In the genomic region with DNA sequence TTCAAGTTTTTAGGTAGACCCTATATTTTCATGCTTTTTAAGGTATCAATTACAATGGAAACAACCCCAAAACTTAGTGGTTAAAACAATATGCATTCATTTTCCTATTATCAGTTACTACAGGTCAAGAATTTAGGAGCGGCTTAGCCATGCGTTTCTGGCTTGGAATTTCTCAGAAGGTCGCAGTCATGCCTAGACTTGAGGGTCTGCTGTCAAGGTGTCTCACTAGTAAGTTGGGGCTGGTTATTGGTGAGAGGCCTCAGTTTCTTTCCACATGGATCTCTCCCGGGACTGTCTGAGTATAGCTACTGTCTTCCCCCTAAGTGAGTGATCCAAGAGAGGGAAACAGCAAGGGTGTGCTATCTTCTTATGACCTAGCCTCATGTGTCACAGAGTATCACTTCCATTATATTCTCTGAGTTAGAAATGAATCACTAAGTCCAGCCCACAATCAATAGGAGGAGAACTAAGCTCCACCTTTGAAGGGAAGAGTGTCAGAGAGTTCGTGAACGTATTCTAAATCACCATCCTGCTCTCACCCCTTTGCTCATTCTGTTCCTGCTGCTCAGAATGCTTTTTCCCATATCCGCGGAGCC, we compare ENCODE assay signal across 20 cellular contexts.
DNase-seq lines count a peak whose midpoint lies in the region; ATAC-seq, FAIRE-seq and TF ChIP-seq lines count a peak whose summit lies in the region.
"Had no signal": no experiment of that assay in that cellular context is flagged by ENCODE, and none has a peak within 500 bp of the region (broad histone marks: within the 10 kb centered on the region; RNA-seq: fewer than 3 reads in every experiment).

No MANE protein-coding gene starts in this region.

- no peak overlapping the region for H2AFZ ChIP-seq in GM12878 (ENCODE audit: control insufficient read depth, low read depth, low read length)
- H2AFZ ChIP-seq: hepatocyte had no signal

- no peak overlapping the region for H3K4me3 ChIP-seq in GM12878
- H3K4me3 ChIP-seq: coronary artery, hepatocyte, spleen, tibial artery had no signal

- WGBS in GM12878 (ENCODE audit: insufficient coverage, insufficient replicate concordance, low lambda C conversion rate, missing lambda C conversion rate): 82% methylated on average over 8 of the region's 8 CpGs

- no peak for DNase-seq in natural killer cell treated with Interleukin-12 subunit alpha and Interleukin-12 subunit beta and Interleukin-15 and Interleukin-18, amount 100 ng/mL, for 72 hours (ENCODE audit: low spot score)
- DNase-seq in natural killer cell: no peak
- DNase-seq in T-helper 2 cell treated with Interferon-gamma antibody and Interleukin-4, amounts not matched to agents 5 μg/mL and 100 μg/mL, for 36 hours (ENCODE audit: low spot score): no peak
- DNase-seq in GM12878 (ENCODE audit: low read depth, low spot score): no peak
- no peak for DNase-seq in head of caudate nucleus
- DNase-seq in DMS 273 treated with DMSO at 0.1 percent for 48 hours (lab: John Stamatoyannopoulos, UW): no peak
- no peak for DNase-seq in central memory CD4-positive, alpha-beta T cell
- DNase-seq: activated gamma-delta T cell treated with Interleukin-2 at 50 U/mL for 16 hours, COR-L47, MV-4-11, NCI-H187 treated with DMSO at 0.1 percent for 48 hours, NCI-H510A, spleen, tibial artery had no signal

- no peaks in the 10 kb centered on the region for H3K79me2 ChIP-seq in GM12878 (ENCODE audit: control insufficient read depth, insufficient read depth, low read length)
- H3K79me2 ChIP-seq: hepatocyte had no signal

- H3K27me3 ChIP-seq in GM12878 (replicated peaks in 1 of 2; ENCODE audit: control insufficient read depth in 2 of 2, insufficient read depth in 2 of 2, low read length in 1 of 2): no peaks in the 10 kb centered on the region
- H3K27me3 ChIP-seq: hepatocyte, spleen, tibial artery had no signal

- peak overlapping the region; percentile 48 for H3K4me3 Mint-ChIP-seq in natural killer cell treated with Interleukin-12 subunit alpha and Interleukin-12 subunit beta and Interleukin-15 and Interleukin-18, amount 100 ng/mL, for 72 hours
- H3K4me3 Mint-ChIP-seq in natural killer cell: no peak overlapping the region
- H3K4me3 Mint-ChIP-seq in T-helper 2 cell treated with Interferon-gamma antibody and Interleukin-4, amounts not matched to agents 5 μg/mL and 100 μg/mL, for 36 hours: no peak overlapping the region
- H3K4me3 Mint-ChIP-seq: brain had no signal

- no peak for TF ChIP-seq CTCF in natural killer cell (IDR thresholded peaks at IDR 0.05)
- no peak for TF ChIP-seq CTCF in GM12878 (IDR thresholded peaks at IDR 0.05 in 2 of 3, conservative IDR thresholded peaks at IDR 0.05 in 1 of 3; ENCODE audit: control insufficient read depth in 2 of 3, extremely low read depth in 1 of 3, insufficient read depth in 1 of 3, low read depth in 3 of 3, low read length in 3 of 3)

- peak in 1 of 2 donors; percentile 63 for ATAC-seq in natural killer cell treated with Interleukin-12 subunit alpha and Interleukin-12 subunit beta and Interleukin-15 and Interleukin-18, amount 100 ng/mL, for 72 hours
- ATAC-seq in natural killer cell (no peak), GM12878 (peak; percentile 10; the same call in 1 of the 3 replicates)

- FAIRE-seq in GM12878 (lab: Jason Lieb, UNC): no peak
- FAIRE-seq: endometrium had no signal

- in situ Hi-C loops in GM12878 (cut with MboI): no loop called here

- H3K4me1 ChIP-seq in GM12878 (ENCODE audit: control insufficient read depth, insufficient read depth, low read length): peaks cover 7% of the 10 kb centered on the region

- SMC1A ChIA-PET in GM12878 (lab: Charles Lee; ENCODE audit: uncharacterized antibody, unreplicated experiment): interaction anchor here (0.6 kb wide), 1 partner anchor 77 kb away, joined by 3 read pairs; no protein-coding TSS in a partner anchor

- no peak overlapping the region for H3K9ac ChIP-seq in GM12878 (ENCODE audit: control insufficient read depth, insufficient read depth, low read length)

- CTCF ChIA-PET in GM12878 (lab: Yijun Ruan, JAX): interaction anchor here (1.1 kb wide), 1 partner anchor 150 kb away, joined by 3 read pairs; no protein-coding TSS in a partner anchor

- no peaks in the 10 kb centered on the region for H3K27me3 Mint-ChIP-seq in natural killer cell treated with Interleukin-12 subunit alpha and Interleukin-12 subunit beta and Interleukin-15 and Interleukin-18, amount 100 ng/mL, for 72 hours
- no peaks in the 10 kb centered on the region for H3K27me3 Mint-ChIP-seq in natural killer cell (ENCODE audit: low read depth in 2 of 2)
- H3K27me3 Mint-ChIP-seq in T-helper 2 cell treated with Interferon-gamma antibody and Interleukin-4, amounts not matched to agents 5 μg/mL and 100 μg/mL, for 36 hours (ENCODE audit: low read depth): no peaks in the 10 kb centered on the region
- H3K27me3 Mint-ChIP-seq: brain had no signal

- no peak overlapping the region for H3K4me2 ChIP-seq in GM12878 (ENCODE audit: control insufficient read depth, insufficient read depth)
- H3K4me2 ChIP-seq: hepatocyte had no signal

- POLR2A ChIA-PET in GM12878 (lab: Charles Lee): no interaction called here

- no peaks in the 10 kb centered on the region for H3K36me3 ChIP-seq in GM12878 (ENCODE audit: control insufficient read depth in 2 of 2, insufficient read depth in 2 of 2, low read length in 1 of 2)
- H3K36me3 ChIP-seq: spleen, tibial artery had no signal

- H3K9me3 Mint-ChIP-seq in natural killer cell treated with Interleukin-12 subunit alpha and Interleukin-12 subunit beta and Interleukin-15 and Interleukin-18, amount 100 ng/mL, for 72 hours: no peaks in the 10 kb centered on the region
- no peaks in the 10 kb centered on the region for H3K9me3 Mint-ChIP-seq in natural killer cell
- no peaks in the 10 kb centered on the region for H3K9me3 Mint-ChIP-seq in T-helper 2 cell treated with Interferon-gamma antibody and Interleukin-4, amounts not matched to agents 5 μg/mL and 100 μg/mL, for 36 hours
- H3K9me3 Mint-ChIP-seq: brain had no signal

- RAD21 ChIA-PET in GM12878 (lab: Charles Lee; ENCODE audit: unreplicated experiment): no interaction called here

- H4K20me1 ChIP-seq in GM12878 (ENCODE audit: control insufficient read depth, insufficient read depth): no peaks in the 10 kb centered on the region

- no TSS peak for BruUV-seq in GM12878 (replicated peaks; lab: Mats Ljungman, UMichigan)

- peaks cover 39 to 41% of the 10 kb centered on the region in 2 donors for H3K4me1 Mint-ChIP-seq in natural killer cell treated with Interleukin-12 subunit alpha and Interleukin-12 subunit beta and Interleukin-15 and Interleukin-18, amount 100 ng/mL, for 72 hours (ENCODE audit: low read depth in 2 of 2)
- H3K4me1 Mint-ChIP-seq in natural killer cell: peaks cover 16 to 20% of the 10 kb centered on the region in 2 donors
- H3K4me1 Mint-ChIP-seq in T-helper 2 cell treated with Interferon-gamma antibody and Interleukin-4, amounts not matched to agents 5 μg/mL and 100 μg/mL, for 36 hours (ENCODE audit: low read depth): peaks cover 52% of the 10 kb centered on the region
- H3K4me1 Mint-ChIP-seq: brain had no signal

- no peaks in the 10 kb centered on the region for H3K36me3 Mint-ChIP-seq in natural killer cell treated with Interleukin-12 subunit alpha and Interleukin-12 subunit beta and Interleukin-15 and Interleukin-18, amount 100 ng/mL, for 72 hours
- no peaks in the 10 kb centered on the region for H3K36me3 Mint-ChIP-seq in natural killer cell
- H3K36me3 Mint-ChIP-seq in T-helper 2 cell treated with Interferon-gamma antibody and Interleukin-4, amounts not matched to agents 5 μg/mL and 100 μg/mL, for 36 hours (ENCODE audit: low read depth): peaks cover 23% of the 10 kb centered on the region

- no peak for TF ChIP-seq RAD21 in GM12878 (IDR thresholded peaks at IDR 0.05; ENCODE audit: insufficient read depth, low read depth, low read length)

- H3K27ac ChIP-seq in GM12878 (ENCODE audit: control insufficient read depth, insufficient read depth): no peak overlapping the region
- H3K27ac ChIP-seq: hepatocyte, HL-60, RWPE1, spleen had no signal

- TF ChIP-seq POLR2A in GM12878 (IDR thresholded peaks at IDR 0.05; ENCODE audit: low read depth, low read length): no peak

- peak overlapping the region; percentile 84 to 89 for H3K27ac Mint-ChIP-seq in natural killer cell treated with Interleukin-12 subunit alpha and Interleukin-12 subunit beta and Interleukin-15 and Interleukin-18, amount 100 ng/mL, for 72 hours
- H3K27ac Mint-ChIP-seq in natural killer cell: no peak overlapping the region
- H3K27ac Mint-ChIP-seq in T-helper 2 cell treated with Interferon-gamma antibody and Interleukin-4, amounts not matched to agents 5 μg/mL and 100 μg/mL, for 36 hours: peak overlapping the region; percentile 67
- H3K27ac Mint-ChIP-seq: brain had no signal

- no peaks in the 10 kb centered on the region for H3K9me3 ChIP-seq in GM12878 (replicated peaks; ENCODE audit: control insufficient read depth, insufficient read depth, low read length)
- H3K9me3 ChIP-seq: spleen, tibial artery had no signal

- intact Hi-C loops in natural killer cell (cut with micrococcal nuclease) (no loop called here), GM12878 (cut with micrococcal nuclease; ENCODE audit: unreplicated experiment) (loop anchor here (5.0 kb wide), 1 partner anchor 141 kb away; no protein-coding TSS in a partner anchor), head of caudate nucleus (cut with DNase I) (no loop called here)

- no peak for TF ChIP-seq EP300 in GM12878 (IDR thresholded peaks at IDR 0.05; ENCODE audit: borderline replicate concordance in 1 of 2, control insufficient read depth in 1 of 2, low read depth in 2 of 2, low read length in 2 of 2)

TF ChIP-seq in GM12878, 131 proteins besides CTCF, POLR2A, EP300 and RAD21 (continues in another document):
- no peak for TF ChIP-seq GABPA (IDR thresholded peaks at IDR 0.05; ENCODE audit: low read depth)

Comparison
In these comparisons a context has a peak if more than half of its experiments do, and no peak if none do; other contexts are left out.
1. H3K27ac Mint-ChIP-seq: peak in natural killer cell treated with Interleukin-12 subunit alpha and Interleukin-12 subunit beta and Interleukin-15 and Interleukin-18, amount 100 ng/mL, for 72 hours (2 of 2) and T-helper 2 cell treated with Interferon-gamma antibody and Interleukin-4, amounts not matched to agents 5 μg/mL and 100 μg/mL, for 36 hours (single experiment); none in natural killer cell (0 of 2).